In the genomic region with DNA sequence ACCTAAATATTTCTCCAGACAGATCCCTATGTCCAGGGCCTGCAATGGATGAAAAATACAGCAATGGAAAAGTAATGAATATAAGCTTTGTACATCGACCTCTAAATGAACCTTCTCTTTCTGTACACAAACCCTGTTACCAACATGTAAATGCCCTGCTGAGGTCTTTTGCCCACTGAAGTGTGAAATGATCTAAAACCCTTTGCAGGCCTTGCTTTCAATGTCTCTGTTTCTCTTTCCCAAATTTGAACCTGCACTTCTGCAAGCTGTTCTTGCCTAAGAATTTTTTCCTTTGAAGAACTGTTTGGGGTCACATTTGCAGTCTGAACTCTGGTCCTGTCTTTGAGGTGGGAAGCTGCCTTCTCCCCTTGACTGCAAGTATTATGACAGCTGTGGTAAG, we compare ENCODE assay signal across 19 cellular contexts.
"Had no signal": no experiment of that assay in that cellular context is flagged by ENCODE, and none has a peak within 500 bp of the region (broad histone marks: within the 10 kb centered on the region; RNA-seq: fewer than 3 reads in every experiment).

No MANE protein-coding gene starts in this region.

- H3K9me2 ChIP-seq: SK-N-SH had no signal

- H3K9me3 ChIP-seq: ascending aorta, Peyer's patch, SJCRH30, SK-N-SH had no signal

- H3K27me3 ChIP-seq: ascending aorta, Peyer's patch, SJCRH30 had no signal

- H3K36me3 ChIP-seq: ascending aorta, Peyer's patch, SJCRH30 had no signal

- H3K4me1 ChIP-seq: ascending aorta, Peyer's patch, SJCRH30 had no signal

- H3K4me2 ChIP-seq: SK-N-SH had no signal

- DNase-seq: activated CD4-positive, alpha-beta memory T cell treated with anti-CD3 and anti-CD28 coated beads for 36 hours; activated CD4-positive, CD25-positive, alpha-beta regulatory T cell; activated CD8-positive, alpha-beta memory T cell treated with anti-CD3 and anti-CD28 coated beads for 24 hours; activated effector memory CD4-positive, alpha-beta T cell treated with anti-CD3 and anti-CD28 coated beads, Interleukin-2, amount 50 U/mL, for 16 hours; activated naive CD4-positive, alpha-beta T cell treated with Interleukin-2 at 50 U/mL for 16 hours; activated T-cell treated with anti-CD3 and anti-CD28 coated beads, Interleukin-2, amount 50 U/mL, for 4 hours; amniotic stem cell; NCI-H1436; NCI-H510A; NK-92 treated with Interleukin-12 subunit alpha and Interleukin-12 subunit beta, amount 100 ng/mL, for 24 hours; Peyer's patch; Right ventricle myocardium superior had no signal

- H3K27ac ChIP-seq: ascending aorta, Peyer's patch, RWPE1, SJCRH30, VCaP had no signal

- ATAC-seq: activated naive CD4-positive, alpha-beta T cell treated with anti-CD3 and anti-CD28 coated beads, Interleukin-2, amount 50 U/mL, for 72 hours; activated naive CD8-positive, alpha-beta T cell treated with anti-CD3 and anti-CD28 coated beads, Interleukin-2, amount 50 U/mL, for 24 hours; activated T-cell treated with anti-CD3 and anti-CD28 coated beads, Interleukin-2, amount 50 U/mL, for 4 hours had no signal

- H3K4me3 ChIP-seq: ascending aorta, Peyer's patch, SJCRH30 had no signal
